ENCODE assay signal across 20 cellular contexts in genomic region chr10:128086003-128086863, GRCh38. TPM values are rescaled to one million over a fixed set of nuclear protein-coding genes. Genes with fewer than 3 reads are reported as not detected.
DNase-seq lines count a peak whose midpoint lies in the region; ATAC-seq and TF ChIP-seq lines count a peak whose summit lies in the region.
"Had no signal": no experiment of that assay in that cellular context is flagged by ENCODE, and none has a peak within 500 bp of the region (broad histone marks: within the 10 kb centered on the region; RNA-seq: fewer than 3 reads in every experiment).

No MANE protein-coding gene starts in this region.

- no peak for TF ChIP-seq RAD21 in SK-N-SH (IDR thresholded peaks at IDR 0.05; ENCODE audit: low read length)

- H3K4me2 ChIP-seq in SK-N-SH, result no peak overlapping the region
- H3K4me2 ChIP-seq: A549 had no signal

- no peaks in the 10 kb centered on the region for H3K9me3 ChIP-seq in SK-N-SH
- no peaks in the 10 kb centered on the region for H3K9me3 ChIP-seq in SJCRH30 (replicated peaks)
- H3K9me3 ChIP-seq in sigmoid colon, result no peaks in the 10 kb centered on the region
- H3K9me3 ChIP-seq: A549, breast epithelium, right lobe of liver, stomach, uterus had no signal

- intact Hi-C loops in sigmoid colon (cut with DNase I), result no loop called here
- intact Hi-C loops in posterior vena cava (cut with DNase I), result no loop called here

- H2AFZ ChIP-seq in SK-N-SH (ENCODE audit: low read depth), result no peak overlapping the region

- WGBS in SK-N-SH (ENCODE audit: low lambda C conversion rate), result 77% methylated on average over 9 of the region's 10 CpGs
- WGBS in sigmoid colon, 2 donors, result 70 to 77% methylated on average over 10 of the region's 10 CpGs

- H3K27ac ChIP-seq in SK-N-SH (ENCODE audit: low read depth in 2 of 2, low read length in 1 of 2) (no peak overlapping the region), SJCRH30 (no peak overlapping the region), foreskin keratinocyte (no peak overlapping the region), sigmoid colon (no peak overlapping the region)
- H3K27ac ChIP-seq: A549, breast epithelium, right lobe of liver, SK-N-MC, stomach, uterus had no signal

- no peaks in the 10 kb centered on the region for H3K79me2 ChIP-seq in SK-N-SH (ENCODE audit: insufficient read depth)

- H3K27me3 ChIP-seq in SK-N-SH (ENCODE audit: insufficient read depth), result no peaks in the 10 kb centered on the region
- no peaks in the 10 kb centered on the region for H3K27me3 ChIP-seq in SJCRH30
- H3K27me3 ChIP-seq in foreskin keratinocyte, result no peaks in the 10 kb centered on the region
- no peaks in the 10 kb centered on the region for H3K27me3 ChIP-seq in sigmoid colon
- H3K27me3 ChIP-seq: stomach, uterus had no signal

- no peak for TF ChIP-seq POLR2A in sigmoid colon (IDR thresholded peaks at IDR 0.05)

- ATAC-seq in SK-N-SH treated with all-trans-retinoic acid at 6 μM for 48 hours, result peak; percentile 7; the same call in 1 of the 3 replicates
- peak; percentile 62 for ATAC-seq in foreskin keratinocyte
- ATAC-seq in HG03439 (IDR thresholded peaks at IDR 0.05; ENCODE audit: unreplicated experiment), result no peak
- ATAC-seq: A549 had no signal

- POLR2A ChIA-PET in SK-N-SH (lab: Yijun Ruan, JAX), result no interaction called here

- no peak overlapping the region for H3K4me3 ChIP-seq in SK-N-SH (ENCODE audit: low read depth in 2 of 2, low read length in 1 of 2)
- no peak overlapping the region for H3K4me3 ChIP-seq in SJCRH30
- H3K4me3 ChIP-seq in sigmoid colon, result no peak overlapping the region
- H3K4me3 ChIP-seq: A549, breast epithelium, right lobe of liver, SK-N-MC, stomach, uterus had no signal

- H3K9me2 ChIP-seq in SK-N-SH, result no peaks in the 10 kb centered on the region

- CTCF ChIA-PET in SK-N-SH (lab: Yijun Ruan, JAX), result no interaction called here

- no peaks in the 10 kb centered on the region for H3F3A ChIP-seq in SK-N-SH (replicated peaks; ENCODE audit: insufficient read depth)

- no peaks in the 10 kb centered on the region for H4K20me1 ChIP-seq in SK-N-SH (ENCODE audit: insufficient read depth)

- TF ChIP-seq EP300 in SK-N-SH (IDR thresholded peaks at IDR 0.05; ENCODE audit: borderline replicate concordance in 1 of 2, low read depth in 1 of 2, low read length in 1 of 2) (no peak), sigmoid colon (IDR thresholded peaks at IDR 0.05) (no peak)

- DNase-seq in SK-N-SH, result no peak
- DNase-seq in SJCRH30, result peak; percentile 23 to 43
- peak in 1 of 2 donors; percentile 12 for DNase-seq in foreskin keratinocyte
- DNase-seq in sigmoid colon, result peak; percentile 51
- no peak for DNase-seq in posterior vena cava (ENCODE audit: low spot score)
- no peak for DNase-seq in HuH-7 (ENCODE audit: low spot score)
- DNase-seq: activated CD4-positive, alpha-beta T cell treated with anti-CD3 and anti-CD28 coated beads, Interleukin-2, amount 50 U/mL, for 4 hours; CD4-positive, CD25-positive, alpha-beta regulatory T cell; DND-41; NCI-H187; NCI-H526; nucleus accumbens; stomach; uterus had no signal

- TF ChIP-seq CTCF in SK-N-SH (IDR thresholded peaks at IDR 0.05) (no peak), foreskin keratinocyte (conservative IDR thresholded peaks at IDR 0.05) (no peak), sigmoid colon (IDR thresholded peaks at IDR 0.05) (no peak)

- peaks cover 0 to 11% of the 10 kb centered on the region in 2 experiments for H3K36me3 ChIP-seq in SK-N-SH (replicated peaks in 1 of 2; ENCODE audit: control insufficient read depth in 1 of 2, insufficient read depth in 2 of 2, low read length in 1 of 2)
- H3K36me3 ChIP-seq in SJCRH30, result no peaks in the 10 kb centered on the region
- no peaks in the 10 kb centered on the region for H3K36me3 ChIP-seq in sigmoid colon
- H3K36me3 ChIP-seq: breast epithelium, right lobe of liver, uterus had no signal

- H3K4me1 ChIP-seq in SK-N-SH (ENCODE audit: control insufficient read depth in 1 of 2, insufficient read depth in 2 of 2, low read depth in 1 of 2, low read length in 1 of 2), result peaks cover 0 to 12% of the 10 kb centered on the region in 2 experiments; a peak in 1 of 4 replicates
- peaks cover 16% of the 10 kb centered on the region for H3K4me1 ChIP-seq in SJCRH30
- no peaks in the 10 kb centered on the region for H3K4me1 ChIP-seq in foreskin keratinocyte
- no peaks in the 10 kb centered on the region for H3K4me1 ChIP-seq in sigmoid colon
- H3K4me1 ChIP-seq: A549, breast epithelium, right lobe of liver, stomach, uterus had no signal

- H3K9ac ChIP-seq in SK-N-SH, result no peak overlapping the region

TF ChIP-seq in SK-N-SH treated with all-trans-retinoic acid at 6 μM for 48 hours, 23 proteins besides CTCF, POLR2A, EP300 and RAD21 (continues in another document):
- no peak for TF ChIP-seq SNAI2 (CRISPR knock-in tag; IDR thresholded peaks at IDR 0.05)
- no peak for TF ChIP-seq GLIS3 (CRISPR knock-in tag; IDR thresholded peaks at IDR 0.05)
- no peak for TF ChIP-seq ESRRG (CRISPR knock-in tag; IDR thresholded peaks at IDR 0.05)
- TF ChIP-seq ISL1 (CRISPR knock-in tag; IDR thresholded peaks at IDR 0.05), result no peak
- TF ChIP-seq BACH2 (CRISPR knock-in tag; IDR thresholded peaks at IDR 0.05; ENCODE audit: borderline replicate concordance), result no peak
- no peak for TF ChIP-seq TOX (CRISPR knock-in tag; IDR thresholded peaks at IDR 0.05; ENCODE audit: borderline replicate concordance)
- no peak for TF ChIP-seq ZNF8 (CRISPR knock-in tag; IDR thresholded peaks at IDR 0.05)
- TF ChIP-seq, protein P1, sequence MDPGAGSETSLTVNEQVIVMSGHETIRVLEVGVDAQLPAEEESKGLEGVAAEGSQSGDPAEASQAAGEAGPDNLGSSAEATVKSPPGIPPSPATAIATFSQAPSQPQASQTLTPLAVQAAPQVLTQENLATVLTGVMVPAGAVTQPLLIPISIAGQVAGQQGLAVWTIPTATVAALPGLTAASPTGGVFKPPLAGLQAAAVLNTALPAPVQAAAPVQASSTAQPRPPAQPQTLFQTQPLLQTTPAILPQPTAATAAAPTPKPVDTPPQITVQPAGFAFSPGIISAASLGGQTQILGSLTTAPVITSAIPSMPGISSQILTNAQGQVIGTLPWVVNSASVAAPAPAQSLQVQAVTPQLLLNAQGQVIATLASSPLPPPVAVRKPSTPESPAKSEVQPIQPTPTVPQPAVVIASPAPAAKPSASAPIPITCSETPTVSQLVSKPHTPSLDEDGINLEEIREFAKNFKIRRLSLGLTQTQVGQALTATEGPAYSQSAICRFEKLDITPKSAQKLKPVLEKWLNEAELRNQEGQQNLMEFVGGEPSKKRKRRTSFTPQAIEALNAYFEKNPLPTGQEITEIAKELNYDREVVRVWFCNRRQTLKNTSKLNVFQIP (CRISPR knock-in tag; IDR thresholded peaks at IDR 0.05; ENCODE audit: borderline replicate concordance, low read depth), result no peak

TF ChIP-seq in SK-N-SH, 30 proteins besides CTCF, POLR2A, EP300 and RAD21 (continues in another document):
- no peak for TF ChIP-seq RXRA (IDR thresholded peaks at IDR 0.05; ENCODE audit: borderline replicate concordance, low read depth)
- no peak for TF ChIP-seq TCF12 (IDR thresholded peaks at IDR 0.05)
- no peak for TF ChIP-seq TAF1 (IDR thresholded peaks at IDR 0.05; ENCODE audit: borderline replicate concordance, low read depth, low read length)
- TF ChIP-seq, protein P2, sequence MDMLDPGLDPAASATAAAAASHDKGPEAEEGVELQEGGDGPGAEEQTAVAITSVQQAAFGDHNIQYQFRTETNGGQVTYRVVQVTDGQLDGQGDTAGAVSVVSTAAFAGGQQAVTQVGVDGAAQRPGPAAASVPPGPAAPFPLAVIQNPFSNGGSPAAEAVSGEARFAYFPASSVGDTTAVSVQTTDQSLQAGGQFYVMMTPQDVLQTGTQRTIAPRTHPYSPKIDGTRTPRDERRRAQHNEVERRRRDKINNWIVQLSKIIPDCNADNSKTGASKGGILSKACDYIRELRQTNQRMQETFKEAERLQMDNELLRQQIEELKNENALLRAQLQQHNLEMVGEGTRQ (IDR thresholded peaks at IDR 0.05; ENCODE audit: borderline replicate concordance, low read depth, low read length), result no peak
- no peak for TF ChIP-seq ELF1 (IDR thresholded peaks at IDR 0.05)
- TF ChIP-seq FOXM1 (IDR thresholded peaks at IDR 0.05; ENCODE audit: low read depth), result no peak
- TF ChIP-seq FOXJ3 (CRISPR knock-in tag; IDR thresholded peaks at IDR 0.05), result no peak
- TF ChIP-seq, protein P3, sequence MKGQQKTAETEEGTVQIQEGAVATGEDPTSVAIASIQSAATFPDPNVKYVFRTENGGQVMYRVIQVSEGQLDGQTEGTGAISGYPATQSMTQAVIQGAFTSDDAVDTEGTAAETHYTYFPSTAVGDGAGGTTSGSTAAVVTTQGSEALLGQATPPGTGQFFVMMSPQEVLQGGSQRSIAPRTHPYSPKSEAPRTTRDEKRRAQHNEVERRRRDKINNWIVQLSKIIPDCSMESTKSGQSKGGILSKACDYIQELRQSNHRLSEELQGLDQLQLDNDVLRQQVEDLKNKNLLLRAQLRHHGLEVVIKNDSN (IDR thresholded peaks at IDR 0.05; ENCODE audit: borderline replicate concordance, low read depth), result no peak
- TF ChIP-seq JUND (IDR thresholded peaks at IDR 0.05), result no peak
- TF ChIP-seq MAX (IDR thresholded peaks at IDR 0.05; ENCODE audit: low read depth), result no peak
- no peak for TF ChIP-seq IRF3 (IDR thresholded peaks at IDR 0.05; ENCODE audit: low read depth, low read length)
- TF ChIP-seq YY1 (IDR thresholded peaks at IDR 0.05; ENCODE audit: low read depth), result no peak
- TF ChIP-seq POLR2AphosphoS5 (IDR thresholded peaks at IDR 0.05; ENCODE audit: low read depth, low read length), result no peak

RNA-seq across cellular contexts. Expression of gene MKI67, which starts 40.0 kb away (rescaled TPM):
- polyA plus RNA-seq in SK-N-SH (2012; rRNA removed) (5.7 and 7.5 TPM in 2 replicates), foreskin keratinocyte (11.9 and 17.4 TPM in 2 replicates), sigmoid colon (10 to 100 TPM in 1 of 3 donors, 1 to 10 TPM in 1, under 1 TPM in 1; 0.60 to 29.0 (median 1.2) TPM)
- polyA plus RNA-seq in SK-N-SH (2012; cell fraction: cytosol; rRNA removed), result 5.5 and 6.3 TPM in 2 replicates
- polyA plus RNA-seq in SK-N-SH (2012; cell fraction: nucleus; rRNA removed), result 8.2 and 9.4 TPM in 2 replicates
- total RNA-seq in SJCRH30 (2014; rRNA removed; shearing (Covaris generic)), result 84.9 and 90.0 TPM in 2 replicates
- total RNA-seq in foreskin keratinocyte (72.8 and 102 TPM in 2 replicates), sigmoid colon (1 to 10 TPM in 2 of 4 donors, under 1 TPM in 2; 0.49 to 2.0 (median 1.2) TPM), posterior vena cava (1 to 10 TPM in 1 of 2 donors, under 1 TPM in 1; 0.62 to 2.0 TPM)

Comparison
In these comparisons a context has a peak if more than half of its experiments do, and no peak if none do; other contexts are left out.
1. DNase-seq: peak in SJCRH30 (2 of 2) and sigmoid colon (single experiment); none in SK-N-SH (single experiment), posterior vena cava (single experiment) and HuH-7 (single experiment).
2. RNA of gene MKI67, which starts 40.0 kb away (total RNA-seq): 72.8 to 102 TPM in foreskin keratinocyte and 84.9 to 90.0 TPM in SJCRH30; 0.62 to 2.0 TPM in posterior vena cava and 0.49 to 2.0 TPM in sigmoid colon; every median in the first group is over 10 times any median in the second.